In genomic region chr5:141512390-141513020, GRCh38 we compare ENCODE assay signal across 7 cellular contexts. TPM values are rescaled to one million over a fixed set of nuclear protein-coding genes. Genes with fewer than 3 reads are reported as not detected.
A peak's percentile ranks its signal among the peaks of the same experiment; 100 is the strongest.
DNase-seq lines count a peak whose midpoint lies in the region; ATAC-seq and TF ChIP-seq lines count a peak whose summit lies in the region.

No MANE protein-coding gene starts in this region.

- ATAC-seq in activated CD4-positive, alpha-beta T cell treated with anti-CD3 and anti-CD28 coated beads for 36 hours = peak; percentile 17

- peak; percentile 79 for TF ChIP-seq CTCF in GM13976 (IDR thresholded peaks at IDR 0.05; ENCODE audit: borderline replicate concordance, control extremely low read depth, extremely low read depth, insufficient read depth, missing control alignments)

- peak overlapping the region; percentile 75 for H3K4me3 Mint-ChIP-seq in activated CD4-positive, alpha-beta T cell treated with anti-CD3 and anti-CD28 coated beads for 36 hours

- peaks cover 38% of the 10 kb centered on the region for H3K4me1 Mint-ChIP-seq in activated CD4-positive, alpha-beta T cell treated with anti-CD3 and anti-CD28 coated beads for 36 hours

- H3K36me3 Mint-ChIP-seq in activated CD4-positive, alpha-beta T cell treated with anti-CD3 and anti-CD28 coated beads for 36 hours (ENCODE audit: low read depth) = peaks cover 27% of the 10 kb centered on the region

- DNase-seq in GM13976 (ENCODE audit: low spot score) = peak; percentile 87
- peak; percentile 90 for DNase-seq in NAMALWA (ENCODE audit: low spot score)
- peak; percentile 93 for DNase-seq in activated CD4-positive, alpha-beta T cell treated with anti-CD3 and anti-CD28 coated beads for 36 hours
- DNase-seq in cerebellum (ENCODE audit: low spot score) = peak; percentile 71
- peak; percentile 95 for DNase-seq in left kidney (ENCODE audit: low read depth, low spot score)
- DNase-seq in stimulated activated CD4-positive, alpha-beta T cell treated with anti-CD3 and anti-CD28 coated beads, Interleukin-2, amount 100 ng/mL, for 48 hours = peak; percentile 89 to 92
- no peak for DNase-seq in middle frontal gyrus (ENCODE audit: extremely low spot score, low spot score)

- no peaks in the 10 kb centered on the region for H3K9me3 Mint-ChIP-seq in activated CD4-positive, alpha-beta T cell treated with anti-CD3 and anti-CD28 coated beads for 36 hours (ENCODE audit: low read depth)

- CTCF ChIA-PET in activated CD4-positive, alpha-beta T cell treated with anti-CD3 and anti-CD28 coated beads for 36 hours (lab: Charles Lee) = interaction anchor here (0.6 to 7.9 kb wide), 28 partner anchors 10 to 289 kb away, joined by 3 to 101 read pairs (median 5); partner anchors contain the start of genes PCDHB14, PCDHGA10, PCDHGA11 and PCDHGA12

- POLR2A ChIA-PET in activated CD4-positive, alpha-beta T cell treated with anti-CD3 and anti-CD28 coated beads for 36 hours (lab: Charles Lee) = no interaction called here

- peak overlapping the region; percentile 86 for H3K27ac Mint-ChIP-seq in activated CD4-positive, alpha-beta T cell treated with anti-CD3 and anti-CD28 coated beads for 36 hours

- in situ Hi-C loops in GM13976 (cut with MboI; ENCODE audit: low sequenced_read_pairs, unreplicated experiment) = no loop called here

- H3K27me3 Mint-ChIP-seq in activated CD4-positive, alpha-beta T cell treated with anti-CD3 and anti-CD28 coated beads for 36 hours = no peaks in the 10 kb centered on the region

- intact Hi-C loops in activated CD4-positive, alpha-beta T cell treated with anti-CD3 and anti-CD28 coated beads for 36 hours (cut with DNase I, micrococcal nuclease) = loop anchor here (1.0 to 5.0 kb wide), 6 partner anchors 35 to 192 kb away; partner anchors contain the start of genes PCDHGC3 (in 2 of the 2), PCDHGA10 (in 1 of the 2), PCDHGA11 (in 1 of the 2) and TAF7 (in 1 of the 2)

RNA-seq across cellular contexts. Expression of gene PCDHGC5, which starts 23.6 kb away (rescaled TPM):
- total RNA-seq in activated CD4-positive, alpha-beta T cell treated with anti-CD3 and anti-CD28 coated beads for 36 hours = not detected
- 16.4 TPM for total RNA-seq in cerebellum

RNA-seq across cellular contexts. Expression of gene PCDHGC4, which starts 27.7 kb away (rescaled TPM):
- not detected for total RNA-seq in activated CD4-positive, alpha-beta T cell treated with anti-CD3 and anti-CD28 coated beads for 36 hours
- total RNA-seq in cerebellum = 63.2 TPM

RNA-seq across cellular contexts. Expression of gene PCDHGC3, which starts 36.7 kb away (rescaled TPM):
- total RNA-seq in activated CD4-positive, alpha-beta T cell treated with anti-CD3 and anti-CD28 coated beads for 36 hours = under 1 TPM; 0.16 to 0.34 TPM
- 72.8 TPM for total RNA-seq in cerebellum

Comparison
In these comparisons a context has a peak if more than half of its experiments do, and no peak if none do; other contexts are left out.
1. RNA of gene PCDHGC5, which starts 23.6 kb away (total RNA-seq): 16.4 TPM in cerebellum (single experiment); not detected in activated CD4-positive, alpha-beta T cell treated with anti-CD3 and anti-CD28 coated beads for 36 hours; every median in the first group is over 10 times any median in the second.
2. RNA of gene PCDHGC4, which starts 27.7 kb away (total RNA-seq): 63.2 TPM in cerebellum (single experiment); not detected in activated CD4-positive, alpha-beta T cell treated with anti-CD3 and anti-CD28 coated beads for 36 hours; every median in the first group is over 10 times any median in the second.
3. RNA of gene PCDHGC3, which starts 36.7 kb away (total RNA-seq): 72.8 TPM in cerebellum (single experiment); 0.16 to 0.34 TPM in activated CD4-positive, alpha-beta T cell treated with anti-CD3 and anti-CD28 coated beads for 36 hours; every median in the first group is over 10 times any median in the second.